8 cellular contexts compared by ENCODE assay signal in genomic region chr16:22321340-22322001, GRCh38. TPM values are rescaled to one million over a fixed set of nuclear protein-coding genes. Genes with fewer than 3 reads are reported as not detected.
DNase-seq lines count a peak whose midpoint lies in the region; ATAC-seq and TF ChIP-seq lines count a peak whose summit lies in the region.

No MANE protein-coding gene starts in this region.

- H3K4me3 Mint-ChIP-seq in HFFc6: no peak overlapping the region
- no peak overlapping the region for H3K4me3 Mint-ChIP-seq in activated CD8-positive, alpha-beta T cell treated with anti-CD3 and anti-CD28 coated beads for 36 hours

- H3K9me3 Mint-ChIP-seq in HFFc6: no peaks in the 10 kb centered on the region
- no peaks in the 10 kb centered on the region for H3K9me3 Mint-ChIP-seq in activated CD8-positive, alpha-beta T cell treated with anti-CD3 and anti-CD28 coated beads for 36 hours

- no peak overlapping the region for H3K4me3 ChIP-seq in BE2C (ENCODE audit: low read depth, low read length)

- TF ChIP-seq CTCF in BE2C (IDR thresholded peaks at IDR 0.05; ENCODE audit: low read depth, low read length) (peak; percentile 98), HFFc6 (IDR thresholded peaks at IDR 0.05) (peak; percentile 97)
- TF ChIP-seq CTCF in activated CD8-positive, alpha-beta T cell treated with anti-CD3 and anti-CD28 coated beads for 36 hours (IDR thresholded peaks at IDR 0.05): peak; percentile 97

- no peaks in the 10 kb centered on the region for H3K27me3 ChIP-seq in BE2C

- DNase-seq in BE2C: peak; percentile 72
- peak; percentile 19 for DNase-seq in HFFc6
- peak; percentile 30 for DNase-seq in NCI-H748 treated with DMSO at 0.1 percent for 48 hours (lab: John Stamatoyannopoulos, UW)
- peak; percentile 86 for DNase-seq in activated CD8-positive, alpha-beta T cell treated with anti-CD3 and anti-CD28 coated beads for 36 hours
- peak; percentile 44 for DNase-seq in effector CD8-positive, alpha-beta T cell (lab: John Stamatoyannopoulos, UW)
- peak; percentile 81 for DNase-seq in mesenteric fat pad (ENCODE audit: low spot score)
- DNase-seq in stimulated activated CD8-positive, alpha-beta memory T cell treated with anti-CD3 and anti-CD28 coated beads, Interleukin-4, amount 100 ng/mL, for 24 hours (ENCODE audit: low read depth): peak; percentile 39

- intact Hi-C loops in activated CD8-positive, alpha-beta T cell treated with anti-CD3 and anti-CD28 coated beads for 36 hours (cut with micrococcal nuclease): no loop called here

- H3K36me3 ChIP-seq in BE2C: peaks cover 52% of the 10 kb centered on the region

- H3K27ac Mint-ChIP-seq in HFFc6: no peak overlapping the region
- H3K27ac Mint-ChIP-seq in activated CD8-positive, alpha-beta T cell treated with anti-CD3 and anti-CD28 coated beads for 36 hours: peak overlapping the region; percentile 34

- CTCF ChIA-PET in activated CD8-positive, alpha-beta T cell treated with anti-CD3 and anti-CD28 coated beads for 36 hours (lab: Charles Lee): interaction anchor here (0.6 to 1.6 kb wide), 16 partner anchors 8 to 98 kb away, joined by 3 to 6 read pairs (median 3); no protein-coding TSS in a partner anchor

- POLR2A ChIA-PET in activated CD8-positive, alpha-beta T cell treated with anti-CD3 and anti-CD28 coated beads for 36 hours (lab: Charles Lee): interaction anchor here (0.6 to 1.2 kb wide), 2 partner anchors 95 to 753 kb away, joined by 3 to 4 read pairs; no protein-coding TSS in a partner anchor

- H3K27me3 Mint-ChIP-seq in HFFc6 (ENCODE audit: insufficient read depth): peaks cover 12% of the 10 kb centered on the region
- H3K27me3 Mint-ChIP-seq in activated CD8-positive, alpha-beta T cell treated with anti-CD3 and anti-CD28 coated beads for 36 hours: no peaks in the 10 kb centered on the region

- H3K36me3 Mint-ChIP-seq in HFFc6 (ENCODE audit: low read depth): peaks cover 9% of the 10 kb centered on the region; the same call in 1 of the 2 replicates
- peaks cover 37% of the 10 kb centered on the region for H3K36me3 Mint-ChIP-seq in activated CD8-positive, alpha-beta T cell treated with anti-CD3 and anti-CD28 coated beads for 36 hours (ENCODE audit: low read depth)

- H3K4me1 Mint-ChIP-seq in HFFc6 (ENCODE audit: low read depth): no peaks in the 10 kb centered on the region
- H3K4me1 Mint-ChIP-seq in activated CD8-positive, alpha-beta T cell treated with anti-CD3 and anti-CD28 coated beads for 36 hours (ENCODE audit: low read depth): peaks cover 3% of the 10 kb centered on the region

- no peaks in the 10 kb centered on the region for H3K9me3 ChIP-seq in BE2C

- peak; percentile 89 for ATAC-seq in activated CD8-positive, alpha-beta T cell treated with anti-CD3 and anti-CD28 coated beads for 36 hours
- ATAC-seq in HG03139 (IDR thresholded peaks at IDR 0.05; ENCODE audit: unreplicated experiment): no peak

- no peaks in the 10 kb centered on the region for H3K4me1 ChIP-seq in BE2C

RNA-seq across cellular contexts. Expression of gene POLR3E, which starts 24.3 kb away (rescaled TPM):
- 73.0 TPM for polyA plus RNA-seq in BE2C (2012; ENCODE audit: insufficient read depth, insufficient read length, low read depth)
- 10 to 100 TPM; 31.6 to 36.3 (median 32.6) TPM for total RNA-seq in HFFc6 (2021; fragmentation: NEBNext Ultra II Directional; extraction: Animal tissue kit (Norgen Biotek cat#: 25700))
- 10 to 100 TPM; 66.9 to 67.9 TPM for total RNA-seq in activated CD8-positive, alpha-beta T cell treated with anti-CD3 and anti-CD28 coated beads for 36 hours
- 50.8 TPM for total RNA-seq in mesenteric fat pad

RNA-seq across cellular contexts. Expression of gene CDR2, which starts 52.9 kb away (rescaled TPM):
- 18.9 TPM for polyA plus RNA-seq in BE2C (2012; ENCODE audit: insufficient read depth, insufficient read length, low read depth)
- 10 to 100 TPM; 35.9 to 43.4 (median 39.1) TPM for total RNA-seq in HFFc6 (2021; fragmentation: NEBNext Ultra II Directional; extraction: Animal tissue kit (Norgen Biotek cat#: 25700))
- total RNA-seq in activated CD8-positive, alpha-beta T cell treated with anti-CD3 and anti-CD28 coated beads for 36 hours: 10 to 100 TPM; 34.7 to 37.6 TPM
- 24.8 TPM for total RNA-seq in mesenteric fat pad

Comparison
In these comparisons a context has a peak if more than half of its experiments do, and no peak if none do; other contexts are left out.
1. DNase-seq: peak in every context shown above with its lines; median percentile 86 in activated CD8-positive, alpha-beta T cell treated with anti-CD3 and anti-CD28 coated beads for 36 hours; 81 in mesenteric fat pad; 72 in BE2C; 44 in effector CD8-positive, alpha-beta T cell; 39 in stimulated activated CD8-positive, alpha-beta memory T cell treated with anti-CD3 and anti-CD28 coated beads, Interleukin-4, amount 100 ng/mL, for 24 hours; 30 in NCI-H748 treated with DMSO at 0.1 percent for 48 hours; 19 in HFFc6.